In the genomic region with DNA sequence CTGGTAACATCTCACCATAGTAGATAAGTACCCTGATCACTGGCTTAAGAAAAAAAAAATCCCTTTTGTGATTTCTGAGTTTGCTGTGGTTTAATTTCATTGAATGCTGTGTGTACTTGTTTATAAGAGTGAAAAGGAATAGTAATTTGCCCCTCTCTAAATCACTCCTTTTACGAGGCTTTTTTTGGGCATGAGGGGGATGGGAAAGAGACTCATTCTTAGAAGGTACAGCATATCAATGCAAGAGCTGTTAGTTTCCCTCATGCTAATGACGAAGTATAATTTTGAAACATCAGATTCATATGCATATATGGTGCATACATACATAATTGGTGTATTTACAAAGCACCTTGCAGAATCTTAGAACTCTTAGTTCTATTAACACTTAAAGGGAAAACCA, we compare ENCODE assay signal across 14 cellular contexts. TPM values are rescaled to one million over a fixed set of nuclear protein-coding genes. Genes with fewer than 3 reads are reported as not detected.
DNase-seq lines count a peak whose midpoint lies in the region; ATAC-seq and TF ChIP-seq lines count a peak whose summit lies in the region.
"Had no signal": no experiment of that assay in that cellular context is flagged by ENCODE, and none has a peak within 500 bp of the region (broad histone marks: within the 10 kb centered on the region; RNA-seq: fewer than 3 reads in every experiment).

No MANE protein-coding gene starts in this region.

- no peaks in the 10 kb centered on the region for H3K27me3 Mint-ChIP-seq in H9 (ENCODE audit: low read depth)
- peaks cover 60% of the 10 kb centered on the region for H3K27me3 Mint-ChIP-seq in stimulated activated naive CD8-positive, alpha-beta T cell treated with anti-CD3 and anti-CD28 coated beads, Interleukin-15, amount 100 ng/mL, for 72 hours

- no peak overlapping the region for H3K18ac ChIP-seq in H9 (ENCODE audit: insufficient read length, low read depth, low read length)

- no peaks in the 10 kb centered on the region for H3K9me3 ChIP-seq in H9 (ENCODE audit: control insufficient read depth, low read depth, low read length)
- no peaks in the 10 kb centered on the region for H3K9me3 ChIP-seq in WERI-Rb-1 (ENCODE audit: severe bottlenecking)
- H3K9me3 ChIP-seq in iPS-15b (ENCODE audit: control insufficient read depth, insufficient read depth, low read length): no peaks in the 10 kb centered on the region
- H3K9me3 ChIP-seq in skeletal muscle satellite cell (replicated peaks; ENCODE audit: low read length): no peaks in the 10 kb centered on the region
- H3K9me3 ChIP-seq: SJCRH30 had no signal

- H3T11ph ChIP-seq in H9 (ENCODE audit: low read length): no peak overlapping the region

- H4K8ac ChIP-seq in H9 (replicated peaks; ENCODE audit: insufficient read length, low read depth, low read length): no peak overlapping the region

- peaks cover 51% of the 10 kb centered on the region in 2 experiments for H3K4me1 Mint-ChIP-seq in H9
- peaks cover 23% of the 10 kb centered on the region for H3K4me1 Mint-ChIP-seq in stimulated activated naive CD8-positive, alpha-beta T cell treated with anti-CD3 and anti-CD28 coated beads, Interleukin-15, amount 100 ng/mL, for 72 hours

- H3K14ac ChIP-seq in H9 (ENCODE audit: insufficient read depth, low read length): no peak overlapping the region

- H2BK15ac ChIP-seq in H9 (ENCODE audit: low read depth, low read length): no peak overlapping the region

- H3K9me3 Mint-ChIP-seq in H9: peaks cover 0 to 2% of the 10 kb centered on the region in 2 experiments; a peak in 1 of 5 replicates
- no peaks in the 10 kb centered on the region for H3K9me3 Mint-ChIP-seq in stimulated activated naive CD8-positive, alpha-beta T cell treated with anti-CD3 and anti-CD28 coated beads, Interleukin-15, amount 100 ng/mL, for 72 hours
- H3K9me3 Mint-ChIP-seq: CD4-positive, alpha-beta memory T cell; central memory CD8-positive, alpha-beta T cell; stimulated activated memory B cell treated with anti-CD40 and anti-IgM and Interleukin-4, amounts not matched to agents 10 μg/mL and 1 μg/mL and 100 μg/mL, for 72 hours had no signal

- no peak overlapping the region for H3K9ac ChIP-seq in H9 (ENCODE audit: extremely low read depth, insufficient read length, low read length)
- H3K9ac ChIP-seq in iPS-15b (ENCODE audit: low read depth, low read length): no peak overlapping the region
- H3K9ac ChIP-seq in skeletal muscle satellite cell (ENCODE audit: low read depth, low read length): peak overlapping the region; percentile 52

- no peak overlapping the region for H2AK5ac ChIP-seq in H9 (ENCODE audit: insufficient read length, low read length)

- H2BK12ac ChIP-seq in H9 (ENCODE audit: insufficient read length, low read depth, low read length): no peak overlapping the region

- H3K4me3 ChIP-seq in WERI-Rb-1 (ENCODE audit: low read depth, low read length): peak overlapping the region; percentile 30
- H3K4me3 ChIP-seq in iPS-15b (ENCODE audit: low read depth, low read length): peak overlapping the region; percentile 5
- H3K4me3 ChIP-seq in skeletal muscle satellite cell (ENCODE audit: low read length): peak overlapping the region; percentile 56
- H3K4me3 ChIP-seq: SJCRH30 had no signal

- H3K36me3 ChIP-seq in WERI-Rb-1 (peaks cover 3% of the 10 kb centered on the region; the same call in 1 of the 2 replicates), iPS-15b (ENCODE audit: control insufficient read depth, insufficient read depth, low read length) (no peaks in the 10 kb centered on the region), skeletal muscle satellite cell (ENCODE audit: insufficient read depth, low read length) (no peaks in the 10 kb centered on the region)
- H3K36me3 ChIP-seq: SJCRH30 had no signal

- ATAC-seq in foreskin keratinocyte (no peak), HG02938 (IDR thresholded peaks at IDR 0.05; ENCODE audit: unreplicated experiment) (no peak)
- no peak for ATAC-seq in stimulated activated naive CD8-positive, alpha-beta T cell treated with anti-CD3 and anti-CD28 coated beads, Interleukin-15, amount 100 ng/mL, for 72 hours
- ATAC-seq: stimulated activated memory B cell treated with anti-CD40 and anti-IgM and Interleukin-4, amounts not matched to agents 10 μg/mL and 1 μg/mL and 100 μg/mL, for 72 hours had no signal

- H2BK120ac ChIP-seq in H9 (ENCODE audit: low read depth, low read length, poor library complexity, severe bottlenecking): no peak overlapping the region

- H3K23me2 ChIP-seq in H9 (ENCODE audit: insufficient read length, low read depth, low read length, poor library complexity, severe bottlenecking): peaks cover 9% of the 10 kb centered on the region

- WGBS in H9 (ENCODE audit: extremely low coverage, insufficient read length, low lambda C conversion rate): no CpG with 5 or more reads among the region's 2 CpGs

- H3K27me3 ChIP-seq in H9 (ENCODE audit: insufficient read depth, low read length): no peaks in the 10 kb centered on the region
- H3K27me3 ChIP-seq in WERI-Rb-1 (ENCODE audit: insufficient read depth, low read depth, severe bottlenecking): no peaks in the 10 kb centered on the region
- H3K27me3 ChIP-seq in iPS-15b (ENCODE audit: control insufficient read depth, insufficient read depth, low read length): no peaks in the 10 kb centered on the region
- no peaks in the 10 kb centered on the region for H3K27me3 ChIP-seq in skeletal muscle satellite cell (ENCODE audit: control insufficient read depth, insufficient read depth, low read length)
- peaks cover 5% of the 10 kb centered on the region for H3K27me3 ChIP-seq in foreskin keratinocyte
- H3K27me3 ChIP-seq: SJCRH30 had no signal

- no peak overlapping the region for H4K91ac ChIP-seq in H9 (ENCODE audit: insufficient read length, low read depth, low read length)

- no peak overlapping the region for H3K23ac ChIP-seq in H9 (ENCODE audit: insufficient read length, low read depth, low read length)

- peaks cover 4% of the 10 kb centered on the region; the same call in 1 of the 2 replicates for H3K4me1 ChIP-seq in H9 (ENCODE audit: insufficient read depth, low read length)
- H3K4me1 ChIP-seq in iPS-15b (ENCODE audit: control insufficient read depth, insufficient read depth, low read length): peaks cover 34% of the 10 kb centered on the region
- peaks cover 40% of the 10 kb centered on the region for H3K4me1 ChIP-seq in skeletal muscle satellite cell (ENCODE audit: control insufficient read depth, insufficient read depth, low read length)
- H3K4me1 ChIP-seq in foreskin keratinocyte: peaks cover 12% of the 10 kb centered on the region

- H4K20me1 ChIP-seq in H9 (ENCODE audit: control insufficient read depth, insufficient read depth, insufficient read length): no peaks in the 10 kb centered on the region

- H3K4me2 ChIP-seq in H9 (ENCODE audit: insufficient read depth, insufficient read length, low read length) (peak overlapping the region; percentile 13), skeletal muscle satellite cell (ENCODE audit: low read length) (peak overlapping the region; percentile 85)

- DNase-seq in H9 (no peak), WERI-Rb-1 (no peak), foreskin keratinocyte (no peak), C1 segment of cervical spinal cord (lab: John Stamatoyannopoulos, UW) (no peak)
- DNase-seq in stimulated activated naive CD8-positive, alpha-beta T cell treated with anti-CD3 and anti-CD28 coated beads, Interleukin-15, amount 100 ng/mL, for 72 hours: no peak
- DNase-seq: CD4-positive, alpha-beta memory T cell; NCI-H2029 treated with DMSO at 0.1 percent for 48 hours; SJCRH30; stimulated activated CD4-positive, alpha-beta T cell treated with anti-CD3 and anti-CD28 coated beads, Interleukin-4, amount 100 ng/mL, for 1 hour had no signal

- no peak overlapping the region for H3K56ac ChIP-seq in H9 (ENCODE audit: insufficient read length, low read depth, low read length)

- H3K36me3 Mint-ChIP-seq in H9 (ENCODE audit: insufficient read depth in 1 of 3, low read depth in 3 of 3): no peaks in the 10 kb centered on the region
- H3K36me3 Mint-ChIP-seq: stimulated activated memory B cell treated with anti-CD40 and anti-IgM and Interleukin-4, amounts not matched to agents 10 μg/mL and 1 μg/mL and 100 μg/mL, for 72 hours had no signal

- H2BK5ac ChIP-seq in H9 (ENCODE audit: insufficient read length, low read length): no peak overlapping the region

- TF ChIP-seq CTCF in H9 (conservative IDR thresholded peaks at IDR 0.05) (no peak), WERI-Rb-1 (IDR thresholded peaks at IDR 0.05; ENCODE audit: low read depth, low read length) (no peak), foreskin keratinocyte (conservative IDR thresholded peaks at IDR 0.05) (no peak)

- no peak overlapping the region for H2AFZ ChIP-seq in H9 (ENCODE audit: low read length)

- no peak overlapping the region for H2BK20ac ChIP-seq in H9 (ENCODE audit: low read depth, low read length, poor library complexity, severe bottlenecking)

- H3K4me3 Mint-ChIP-seq in H9: peak overlapping the region in 1 of 2 experiments; percentile 61; a peak in 3 of 5 replicates
- H3K4me3 Mint-ChIP-seq in stimulated activated naive CD8-positive, alpha-beta T cell treated with anti-CD3 and anti-CD28 coated beads, Interleukin-15, amount 100 ng/mL, for 72 hours: no peak overlapping the region
- H3K4me3 Mint-ChIP-seq: stimulated activated memory B cell treated with anti-CD40 and anti-IgM and Interleukin-4, amounts not matched to agents 10 μg/mL and 1 μg/mL and 100 μg/mL, for 72 hours had no signal

- H3K79me2 ChIP-seq in H9 (ENCODE audit: insufficient read depth, low read length): peaks cover 4% of the 10 kb centered on the region; the same call in 1 of the 2 replicates

- H4K5ac ChIP-seq in H9 (ENCODE audit: insufficient read length, low read depth, low read length): no peak overlapping the region

- H3K4ac ChIP-seq in H9 (ENCODE audit: low read depth, low read length): no peak overlapping the region

- H3K27ac Mint-ChIP-seq in H9: peak overlapping the region in 2 of 3 experiments; percentile 72 to 88; a peak in 3 of 7 replicates
- no peak overlapping the region for H3K27ac Mint-ChIP-seq in stimulated activated naive CD8-positive, alpha-beta T cell treated with anti-CD3 and anti-CD28 coated beads, Interleukin-15, amount 100 ng/mL, for 72 hours
- H3K27ac Mint-ChIP-seq: stimulated activated memory B cell treated with anti-CD40 and anti-IgM and Interleukin-4, amounts not matched to agents 10 μg/mL and 1 μg/mL and 100 μg/mL, for 72 hours had no signal

- H3K79me1 ChIP-seq in H9 (ENCODE audit: insufficient read depth, low read depth, low read length, poor library complexity, severe bottlenecking): no peaks in the 10 kb centered on the region

- no peak overlapping the region for H3K27ac ChIP-seq in H9 (ENCODE audit: insufficient read length, low read depth, low read length)
- peak overlapping the region; percentile 28 for H3K27ac ChIP-seq in WERI-Rb-1
- H3K27ac ChIP-seq in foreskin keratinocyte: no peak overlapping the region
- H3K27ac ChIP-seq: SJCRH30 had no signal

RNA-seq across cellular contexts. Expression of gene SLC44A1, which starts 2.4 kb away (rescaled TPM):
- 59.6 and 60.7 TPM in 2 replicates for total RNA-seq in H9 (2021)
- 67.3 and 72.0 TPM in 2 replicates for total RNA-seq in skeletal muscle satellite cell (2012; rRNA removed)
- 33.0 and 35.8 TPM in 2 replicates for total RNA-seq in foreskin keratinocyte
- 5.8 and 7.4 TPM in 2 replicates for polyA plus RNA-seq in foreskin keratinocyte

Comparison
In these comparisons a context has a peak if more than half of its experiments do, and no peak if none do; other contexts are left out.
1. H3K27ac Mint-ChIP-seq: peak in H9 (2 of 3); none in stimulated activated naive CD8-positive, alpha-beta T cell treated with anti-CD3 and anti-CD28 coated beads, Interleukin-15, amount 100 ng/mL, for 72 hours (0 of 2).
2. H3K4me3 ChIP-seq: peak in every context shown above with its lines; median percentile 56 in skeletal muscle satellite cell; 30 in WERI-Rb-1; 5 in iPS-15b.